1 cellular context compared by ENCODE assay signal in the genomic region with DNA sequence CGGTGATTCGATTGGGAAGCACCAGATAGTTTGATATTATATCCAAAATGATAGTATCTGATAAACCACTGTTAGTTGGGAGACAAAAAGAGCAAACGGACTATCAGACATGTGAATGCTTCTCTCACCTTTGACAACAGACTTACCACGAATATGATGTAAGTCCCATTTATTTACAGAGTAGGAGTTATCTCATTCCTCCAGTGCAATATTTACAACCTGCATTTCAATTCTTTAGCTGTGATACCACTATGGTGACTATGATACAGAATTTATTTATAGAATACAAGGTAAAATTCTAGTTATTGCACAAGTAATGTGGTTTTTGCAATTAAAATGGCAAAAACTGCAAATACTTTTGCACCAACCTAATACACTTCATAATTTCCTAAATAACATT.
TF ChIP-seq lines count a peak whose summit lies in the region.

No MANE protein-coding gene starts in this region.

TF ChIP-seq in GM12878, 131 proteins besides CTCF, POLR2A, EP300 and RAD21 (continued from another document):
- TF ChIP-seq, protein P1, sequence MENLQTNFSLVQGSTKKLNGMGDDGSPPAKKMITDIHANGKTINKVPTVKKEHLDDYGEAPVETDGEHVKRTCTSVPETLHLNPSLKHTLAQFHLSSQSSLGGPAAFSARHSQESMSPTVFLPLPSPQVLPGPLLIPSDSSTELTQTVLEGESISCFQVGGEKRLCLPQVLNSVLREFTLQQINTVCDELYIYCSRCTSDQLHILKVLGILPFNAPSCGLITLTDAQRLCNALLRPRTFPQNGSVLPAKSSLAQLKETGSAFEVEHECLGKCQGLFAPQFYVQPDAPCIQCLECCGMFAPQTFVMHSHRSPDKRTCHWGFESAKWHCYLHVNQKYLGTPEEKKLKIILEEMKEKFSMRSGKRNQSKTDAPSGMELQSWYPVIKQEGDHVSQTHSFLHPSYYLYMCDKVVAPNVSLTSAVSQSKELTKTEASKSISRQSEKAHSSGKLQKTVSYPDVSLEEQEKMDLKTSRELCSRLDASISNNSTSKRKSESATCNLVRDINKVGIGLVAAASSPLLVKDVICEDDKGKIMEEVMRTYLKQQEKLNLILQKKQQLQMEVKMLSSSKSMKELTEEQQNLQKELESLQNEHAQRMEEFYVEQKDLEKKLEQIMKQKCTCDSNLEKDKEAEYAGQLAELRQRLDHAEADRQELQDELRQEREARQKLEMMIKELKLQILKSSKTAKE (IDR thresholded peaks at IDR 0.05; ENCODE audit: low read depth, poor library complexity, severe bottlenecking): no peak
- TF ChIP-seq, protein P2, sequence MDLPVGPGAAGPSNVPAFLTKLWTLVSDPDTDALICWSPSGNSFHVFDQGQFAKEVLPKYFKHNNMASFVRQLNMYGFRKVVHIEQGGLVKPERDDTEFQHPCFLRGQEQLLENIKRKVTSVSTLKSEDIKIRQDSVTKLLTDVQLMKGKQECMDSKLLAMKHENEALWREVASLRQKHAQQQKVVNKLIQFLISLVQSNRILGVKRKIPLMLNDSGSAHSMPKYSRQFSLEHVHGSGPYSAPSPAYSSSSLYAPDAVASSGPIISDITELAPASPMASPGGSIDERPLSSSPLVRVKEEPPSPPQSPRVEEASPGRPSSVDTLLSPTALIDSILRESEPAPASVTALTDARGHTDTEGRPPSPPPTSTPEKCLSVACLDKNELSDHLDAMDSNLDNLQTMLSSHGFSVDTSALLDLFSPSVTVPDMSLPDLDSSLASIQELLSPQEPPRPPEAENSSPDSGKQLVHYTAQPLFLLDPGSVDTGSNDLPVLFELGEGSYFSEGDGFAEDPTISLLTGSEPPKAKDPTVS (IDR thresholded peaks at IDR 0.05; ENCODE audit: low read depth, low read length): no peak
- no peak for TF ChIP-seq FOXK2 (IDR thresholded peaks at IDR 0.05)
- TF ChIP-seq SP1 (IDR thresholded peaks at IDR 0.05; ENCODE audit: low read depth, low read length): no peak
- no peak for TF ChIP-seq NFXL1 (IDR thresholded peaks at IDR 0.05; ENCODE audit: borderline replicate concordance)
- TF ChIP-seq JUNB (IDR thresholded peaks at IDR 0.05): no peak
- TF ChIP-seq, protein P3, sequence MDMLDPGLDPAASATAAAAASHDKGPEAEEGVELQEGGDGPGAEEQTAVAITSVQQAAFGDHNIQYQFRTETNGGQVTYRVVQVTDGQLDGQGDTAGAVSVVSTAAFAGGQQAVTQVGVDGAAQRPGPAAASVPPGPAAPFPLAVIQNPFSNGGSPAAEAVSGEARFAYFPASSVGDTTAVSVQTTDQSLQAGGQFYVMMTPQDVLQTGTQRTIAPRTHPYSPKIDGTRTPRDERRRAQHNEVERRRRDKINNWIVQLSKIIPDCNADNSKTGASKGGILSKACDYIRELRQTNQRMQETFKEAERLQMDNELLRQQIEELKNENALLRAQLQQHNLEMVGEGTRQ (IDR thresholded peaks at IDR 0.05; ENCODE audit: borderline replicate concordance, low read depth, low read length): no peak
- no peak for TF ChIP-seq SREBF1 (IDR thresholded peaks at IDR 0.05; ENCODE audit: low read length)
- TF ChIP-seq SPI1 (IDR thresholded peaks at IDR 0.05; ENCODE audit: borderline replicate concordance, insufficient read depth, low read depth, low read length): no peak
- no peak for TF ChIP-seq RCOR1 (conservative IDR thresholded peaks at IDR 0.05; ENCODE audit: low read depth, low read length)
- TF ChIP-seq SMAD5 (IDR thresholded peaks at IDR 0.05; ENCODE audit: low read depth): no peak
- no peak for TF ChIP-seq SRF (IDR thresholded peaks at IDR 0.05; ENCODE audit: low read depth in 2 of 2, low read length in 2 of 2)
- TF ChIP-seq, protein P4, sequence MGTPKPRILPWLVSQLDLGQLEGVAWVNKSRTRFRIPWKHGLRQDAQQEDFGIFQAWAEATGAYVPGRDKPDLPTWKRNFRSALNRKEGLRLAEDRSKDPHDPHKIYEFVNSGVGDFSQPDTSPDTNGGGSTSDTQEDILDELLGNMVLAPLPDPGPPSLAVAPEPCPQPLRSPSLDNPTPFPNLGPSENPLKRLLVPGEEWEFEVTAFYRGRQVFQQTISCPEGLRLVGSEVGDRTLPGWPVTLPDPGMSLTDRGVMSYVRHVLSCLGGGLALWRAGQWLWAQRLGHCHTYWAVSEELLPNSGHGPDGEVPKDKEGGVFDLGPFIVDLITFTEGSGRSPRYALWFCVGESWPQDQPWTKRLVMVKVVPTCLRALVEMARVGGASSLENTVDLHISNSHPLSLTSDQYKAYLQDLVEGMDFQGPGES (IDR thresholded peaks at IDR 0.05): no peak
- TF ChIP-seq, protein P5, sequence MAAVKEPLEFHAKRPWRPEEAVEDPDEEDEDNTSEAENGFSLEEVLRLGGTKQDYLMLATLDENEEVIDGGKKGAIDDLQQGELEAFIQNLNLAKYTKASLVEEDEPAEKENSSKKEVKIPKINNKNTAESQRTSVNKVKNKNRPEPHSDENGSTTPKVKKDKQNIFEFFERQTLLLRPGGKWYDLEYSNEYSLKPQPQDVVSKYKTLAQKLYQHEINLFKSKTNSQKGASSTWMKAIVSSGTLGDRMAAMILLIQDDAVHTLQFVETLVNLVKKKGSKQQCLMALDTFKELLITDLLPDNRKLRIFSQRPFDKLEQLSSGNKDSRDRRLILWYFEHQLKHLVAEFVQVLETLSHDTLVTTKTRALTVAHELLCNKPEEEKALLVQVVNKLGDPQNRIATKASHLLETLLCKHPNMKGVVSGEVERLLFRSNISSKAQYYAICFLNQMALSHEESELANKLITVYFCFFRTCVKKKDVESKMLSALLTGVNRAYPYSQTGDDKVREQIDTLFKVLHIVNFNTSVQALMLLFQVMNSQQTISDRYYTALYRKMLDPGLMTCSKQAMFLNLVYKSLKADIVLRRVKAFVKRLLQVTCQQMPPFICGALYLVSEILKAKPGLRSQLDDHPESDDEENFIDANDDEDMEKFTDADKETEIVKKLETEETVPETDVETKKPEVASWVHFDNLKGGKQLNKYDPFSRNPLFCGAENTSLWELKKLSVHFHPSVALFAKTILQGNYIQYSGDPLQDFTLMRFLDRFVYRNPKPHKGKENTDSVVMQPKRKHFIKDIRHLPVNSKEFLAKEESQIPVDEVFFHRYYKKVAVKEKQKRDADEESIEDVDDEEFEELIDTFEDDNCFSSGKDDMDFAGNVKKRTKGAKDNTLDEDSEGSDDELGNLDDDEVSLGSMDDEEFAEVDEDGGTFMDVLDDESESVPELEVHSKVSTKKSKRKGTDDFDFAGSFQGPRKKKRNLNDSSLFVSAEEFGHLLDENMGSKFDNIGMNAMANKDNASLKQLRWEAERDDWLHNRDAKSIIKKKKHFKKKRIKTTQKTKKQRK (IDR thresholded peaks at IDR 0.05; ENCODE audit: low read depth, low read length): no peak
- no peak for TF ChIP-seq CHD4 (IDR thresholded peaks at IDR 0.05)
- TF ChIP-seq MTA2 (IDR thresholded peaks at IDR 0.05; ENCODE audit: low read depth): no peak
- TF ChIP-seq ATF7 (IDR thresholded peaks at IDR 0.05; ENCODE audit: low read depth): no peak
- no peak for TF ChIP-seq YY1 (IDR thresholded peaks at IDR 0.05; ENCODE audit: low read depth, low read length)
